In the genomic region with DNA sequence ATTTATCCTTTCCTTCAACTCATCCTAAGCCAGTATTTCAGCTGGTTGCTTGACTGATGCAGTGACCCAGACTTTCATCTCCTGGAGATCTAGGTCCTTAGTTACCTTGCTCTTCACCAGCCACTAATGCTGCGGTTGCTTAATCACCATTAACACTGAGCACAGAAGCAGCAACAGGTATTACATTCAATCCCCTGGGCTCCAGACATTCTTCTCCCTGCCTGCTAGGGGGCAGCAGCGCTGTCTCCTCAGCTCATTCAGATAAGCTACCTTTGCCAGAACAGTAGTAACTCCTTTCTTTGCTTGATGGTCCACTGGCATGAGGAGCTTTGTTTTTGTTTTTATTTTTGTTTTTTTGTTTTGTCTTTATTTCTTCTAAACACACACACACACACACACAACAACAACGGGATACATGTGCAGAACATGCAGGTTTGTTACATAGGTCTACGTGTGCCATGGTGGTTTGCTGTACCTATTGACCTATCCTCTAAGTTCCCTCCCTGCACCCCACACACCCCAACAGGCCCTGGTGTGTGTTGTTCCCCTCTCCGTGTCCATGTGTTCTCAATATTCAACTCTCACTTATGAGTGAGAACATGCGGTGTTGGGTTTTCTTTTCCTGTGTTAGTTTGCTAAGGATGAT, we compare ENCODE assay signal across 9 cellular contexts.
DNase-seq lines count a peak whose midpoint lies in the region; ATAC-seq and TF ChIP-seq lines count a peak whose summit lies in the region.
"Had no signal": no experiment of that assay in that cellular context is flagged by ENCODE, and none has a peak within 500 bp of the region (broad histone marks: within the 10 kb centered on the region; RNA-seq: fewer than 3 reads in every experiment).

No MANE protein-coding gene starts in this region.

- no peak for TF ChIP-seq POLR2A in uterus (IDR thresholded peaks at IDR 0.05)

- no peaks in the 10 kb centered on the region for H4K20me1 ChIP-seq in DOHH2 (ENCODE audit: control insufficient read depth, insufficient read depth, low read depth, low read length)

- H3F3A ChIP-seq in DOHH2 (ENCODE audit: control insufficient read depth, insufficient read depth): no peaks in the 10 kb centered on the region

- H3K4me3 ChIP-seq in DOHH2 (ENCODE audit: low read length) (no peak overlapping the region), uterus (no peak overlapping the region)
- H3K4me3 ChIP-seq: thoracic aorta had no signal

- intact Hi-C loops in uterus (cut with DNase I; ENCODE audit: low total_unique reads) (no loop called here), left cardiac atrium (cut with DNase I) (no loop called here)

- H3K27me3 ChIP-seq in DOHH2 (ENCODE audit: control insufficient read depth, low read length): no peaks in the 10 kb centered on the region
- H3K27me3 ChIP-seq in uterus: no peaks in the 10 kb centered on the region

- no peaks in the 10 kb centered on the region for H3K9me2 ChIP-seq in DOHH2 (replicated peaks; ENCODE audit: control insufficient read depth, low read length)

- peak; percentile 72 for TF ChIP-seq CTCF in DOHH2 (IDR thresholded peaks at IDR 0.05; ENCODE audit: low read depth, low read length, poor library complexity, severe bottlenecking)
- TF ChIP-seq CTCF in uterus (IDR thresholded peaks at IDR 0.05): no peak
- no peak for TF ChIP-seq CTCF in GM13976 (IDR thresholded peaks at IDR 0.05; ENCODE audit: borderline replicate concordance, control extremely low read depth, extremely low read depth, insufficient read depth, missing control alignments)

- H3K79me2 ChIP-seq in DOHH2 (ENCODE audit: control insufficient read depth, low read length): no peaks in the 10 kb centered on the region

- ATAC-seq in left cardiac atrium: no peak

- H3K4me2 ChIP-seq in DOHH2 (ENCODE audit: low read length): no peak overlapping the region

- H3K4me1 ChIP-seq in DOHH2 (ENCODE audit: control insufficient read depth, low read length) (no peaks in the 10 kb centered on the region), uterus (no peaks in the 10 kb centered on the region)

- DNase-seq in HT1080 (ENCODE audit: low read depth): peak; percentile 57
- DNase-seq in SKM-1 treated with dmso at 0.1 percent for 144 hours (lab: John Stamatoyannopoulos, UW; ENCODE audit: unreplicated experiment): peak; percentile 39
- DNase-seq in kidney tubule cell (ENCODE audit: low spot score): peak; percentile 71
- no peak for DNase-seq in uterus
- no peak for DNase-seq in GM13976 (ENCODE audit: low spot score)
- DNase-seq in 8988T: no peak
- no peak for DNase-seq in left cardiac atrium

- no peaks in the 10 kb centered on the region for H3K9me3 ChIP-seq in DOHH2 (ENCODE audit: control insufficient read depth, insufficient read depth, low read length)
- no peaks in the 10 kb centered on the region for H3K9me3 ChIP-seq in uterus
- H3K9me3 ChIP-seq: thoracic aorta had no signal

- H3K27ac ChIP-seq in DOHH2 (ENCODE audit: low read depth, low read length) (no peak overlapping the region), uterus (no peak overlapping the region)
- H3K27ac ChIP-seq: thoracic aorta had no signal

- in situ Hi-C loops in GM13976 (cut with MboI; ENCODE audit: low sequenced_read_pairs, unreplicated experiment): no loop called here

- H3K36me3 ChIP-seq in DOHH2 (ENCODE audit: control insufficient read depth, low read length) (no peaks in the 10 kb centered on the region), uterus (no peaks in the 10 kb centered on the region)
- H3K36me3 ChIP-seq: thoracic aorta had no signal

Comparison
In these comparisons a context has a peak if more than half of its experiments do, and no peak if none do; other contexts are left out.
1. DNase-seq: peak in HT1080 (single experiment), SKM-1 treated with dmso at 0.1 percent for 144 hours (single experiment) and kidney tubule cell (single experiment); none in uterus (0 of 2), GM13976 (single experiment), 8988T (single experiment) and left cardiac atrium (single experiment).